In the genomic region with DNA sequence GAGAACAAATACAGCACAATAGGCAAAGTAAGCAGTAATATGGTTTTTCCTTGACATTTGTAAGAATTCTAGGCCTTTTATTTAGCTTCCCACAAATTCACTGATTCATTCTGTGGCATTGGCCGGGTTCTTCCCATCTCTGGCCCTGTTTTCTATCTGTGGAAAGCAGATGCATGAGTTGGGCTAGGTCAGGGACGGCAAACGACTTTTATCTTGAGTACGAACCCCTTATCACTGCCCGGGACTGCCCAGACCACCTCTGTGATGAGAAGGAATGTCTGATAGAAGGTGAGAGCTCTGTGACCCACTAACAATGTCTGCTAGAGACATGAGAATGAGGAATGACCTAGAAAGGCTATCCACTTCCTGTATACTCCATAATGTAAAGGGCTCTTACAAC, we compare ENCODE assay signal across 1 cellular context.
TF ChIP-seq lines count a peak whose summit lies in the region.

No MANE protein-coding gene starts in this region.

TF ChIP-seq in K562, 482 proteins besides CTCF, POLR2A, EP300 and RAD21 (continued from another document and continues in another):
- TF ChIP-seq, protein P1, sequence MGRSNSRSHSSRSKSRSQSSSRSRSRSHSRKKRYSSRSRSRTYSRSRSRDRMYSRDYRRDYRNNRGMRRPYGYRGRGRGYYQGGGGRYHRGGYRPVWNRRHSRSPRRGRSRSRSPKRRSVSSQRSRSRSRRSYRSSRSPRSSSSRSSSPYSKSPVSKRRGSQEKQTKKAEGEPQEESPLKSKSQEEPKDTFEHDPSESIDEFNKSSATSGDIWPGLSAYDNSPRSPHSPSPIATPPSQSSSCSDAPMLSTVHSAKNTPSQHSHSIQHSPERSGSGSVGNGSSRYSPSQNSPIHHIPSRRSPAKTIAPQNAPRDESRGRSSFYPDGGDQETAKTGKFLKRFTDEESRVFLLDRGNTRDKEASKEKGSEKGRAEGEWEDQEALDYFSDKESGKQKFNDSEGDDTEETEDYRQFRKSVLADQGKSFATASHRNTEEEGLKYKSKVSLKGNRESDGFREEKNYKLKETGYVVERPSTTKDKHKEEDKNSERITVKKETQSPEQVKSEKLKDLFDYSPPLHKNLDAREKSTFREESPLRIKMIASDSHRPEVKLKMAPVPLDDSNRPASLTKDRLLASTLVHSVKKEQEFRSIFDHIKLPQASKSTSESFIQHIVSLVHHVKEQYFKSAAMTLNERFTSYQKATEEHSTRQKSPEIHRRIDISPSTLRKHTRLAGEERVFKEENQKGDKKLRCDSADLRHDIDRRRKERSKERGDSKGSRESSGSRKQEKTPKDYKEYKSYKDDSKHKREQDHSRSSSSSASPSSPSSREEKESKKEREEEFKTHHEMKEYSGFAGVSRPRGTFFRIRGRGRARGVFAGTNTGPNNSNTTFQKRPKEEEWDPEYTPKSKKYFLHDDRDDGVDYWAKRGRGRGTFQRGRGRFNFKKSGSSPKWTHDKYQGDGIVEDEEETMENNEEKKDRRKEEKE (IDR thresholded peaks at IDR 0.05; ENCODE audit: borderline replicate concordance in 1 of 2, control insufficient read depth in 1 of 2, low read depth in 2 of 2, low read length in 1 of 2): no peak
- TF ChIP-seq ZNF224 (CRISPR knock-in tag; IDR thresholded peaks at IDR 0.05) (no peak), CGGBP1 (CRISPR knock-in tag; IDR thresholded peaks at IDR 0.05) (no peak), ZNF586 (CRISPR knock-in tag; conservative IDR thresholded peaks at IDR 0.05) (no peak), ZNF444 (CRISPR knock-in tag; IDR thresholded peaks at IDR 0.05) (no peak), E2F6 (IDR thresholded peaks at IDR 0.05; ENCODE audit: borderline replicate concordance in 1 of 2, extremely low read depth in 1 of 2, insufficient read depth in 1 of 2, insufficient read length in 1 of 2, low read depth in 1 of 2, low read length in 1 of 2, poor library complexity in 1 of 2, severe bottlenecking in 1 of 2) (no peak), MEIS2 (IDR thresholded peaks at IDR 0.05; ENCODE audit: partially characterized antibody) (peak; percentile 34), DPF2 (IDR thresholded peaks at IDR 0.05) (peak; percentile 94), HBP1 (CRISPR knock-in tag; IDR thresholded peaks at IDR 0.05) (no peak), ZNF253 (CRISPR knock-in tag; conservative IDR thresholded peaks at IDR 0.05) (no peak), POLR3G (IDR thresholded peaks at IDR 0.05; ENCODE audit: extremely low read depth, insufficient read length, insufficient replicate concordance) (no peak), ARHGAP35 (IDR thresholded peaks at IDR 0.05; ENCODE audit: partially characterized antibody) (no peak), TSC22D4 (tag; IDR thresholded peaks at IDR 0.05) (no peak), CHD7 (IDR thresholded peaks at IDR 0.05; ENCODE audit: low read depth, low read length) (no peak), SMARCB1 (IDR thresholded peaks at IDR 0.05; ENCODE audit: insufficient read length, low read depth) (peak; percentile 53), ZNF695 (CRISPR knock-in tag; IDR thresholded peaks at IDR 0.05) (no peak), ILF3 (IDR thresholded peaks at IDR 0.05; ENCODE audit: borderline replicate concordance) (no peak), YBX1 (IDR thresholded peaks at IDR 0.05) (no peak), SRF (CRISPR knock-in tag; IDR thresholded peaks at IDR 0.05) (peak in 1 of 2 experiments; percentile 24; a peak in 1 of 4 replicates), ZBTB26 (CRISPR knock-in tag; IDR thresholded peaks at IDR 0.05) (no peak), HIVEP1 (CRISPR knock-in tag; IDR thresholded peaks at IDR 0.05) (no peak), PHF21A (IDR thresholded peaks at IDR 0.05; ENCODE audit: borderline replicate concordance, low read depth) (no peak), ZNF274 (IDR thresholded peaks at IDR 0.05; ENCODE audit: borderline replicate concordance, low read depth, low read length) (0 out of 2 replicates have a peak, but pooled peaks have one; percentile 33), NBN (IDR thresholded peaks at IDR 0.05; ENCODE audit: low read depth) (no peak), NCOA6 (IDR thresholded peaks at IDR 0.05) (no peak), SAP30 (IDR thresholded peaks at IDR 0.05; ENCODE audit: borderline replicate concordance, insufficient read depth, low read depth, low read length, poor library complexity, severe bottlenecking) (no peak), NFXL1 (CRISPR knock-in tag; IDR thresholded peaks at IDR 0.05) (no peak)
- TF ChIP-seq, protein P2, sequence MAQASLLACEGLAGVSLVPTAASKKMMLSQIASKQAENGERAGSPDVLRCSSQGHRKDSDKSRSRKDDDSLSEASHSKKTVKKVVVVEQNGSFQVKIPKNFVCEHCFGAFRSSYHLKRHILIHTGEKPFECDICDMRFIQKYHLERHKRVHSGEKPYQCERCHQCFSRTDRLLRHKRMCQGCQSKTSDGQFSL (CRISPR knock-in tag; IDR thresholded peaks at IDR 0.05): no peak
- TF ChIP-seq, protein P2 (tag; IDR thresholded peaks at IDR 0.05): no peak
